In genomic region chr1:9588551-9589143, GRCh38 we compare ENCODE assay signal across 8 cellular contexts. TPM values are rescaled to one million over a fixed set of nuclear protein-coding genes. Genes with fewer than 3 reads are reported as not detected.
DNase-seq lines count a peak whose midpoint lies in the region; ATAC-seq and TF ChIP-seq lines count a peak whose summit lies in the region.

TSS of gene TMEM201 (plus strand) at chr1:9588911. CDS start at chr1:9588931, 20 bp downstream.

- WGBS in heart left ventricle, 4 donors: 0 to 1% (median 0%) methylated on average over 11 to 94 of the region's 94 CpGs

- peak within 1 kb of the TSS; percentile 87 for H3K4me3 ChIP-seq in NB4 (ENCODE audit: low read depth, low read length)
- peak within 1 kb of the TSS; percentile 64 to 90 (median 78) for H3K4me3 ChIP-seq in heart left ventricle
- H3K4me3 ChIP-seq in upper lobe of right lung: peak within 1 kb of the TSS; percentile 65

- peak within 1 kb of the TSS; percentile 87 for H3K4me3 Mint-ChIP-seq in activated naive CD8-positive, alpha-beta T cell treated with anti-CD3 and anti-CD28 coated beads, Interleukin-2, amount 50 U/mL, for 24 hours

- CTCF ChIA-PET in GM10248 (lab: Yijun Ruan, JAX): interaction anchor here (0.7 to 1.8 kb wide), 12 partner anchors 9 to 280 kb away, joined by 3 to 11 read pairs (median 5); no protein-coding TSS in a partner anchor

- peaks cover 6% of the 10 kb centered on the region for H3K36me3 Mint-ChIP-seq in activated naive CD8-positive, alpha-beta T cell treated with anti-CD3 and anti-CD28 coated beads, Interleukin-2, amount 50 U/mL, for 24 hours (ENCODE audit: low read depth)

- H3K9me3 Mint-ChIP-seq in activated naive CD8-positive, alpha-beta T cell treated with anti-CD3 and anti-CD28 coated beads, Interleukin-2, amount 50 U/mL, for 24 hours: no peaks in the 10 kb centered on the region

- H3K27me3 ChIP-seq in heart left ventricle (no peaks in the 10 kb centered on the region), upper lobe of right lung (no peaks in the 10 kb centered on the region)

- intact Hi-C loops in heart left ventricle (cut with DNase I): loop anchor here in 3 of 10 donors (1.0 to 2.0 kb wide), 2 partner anchors 33 to 50 kb away; partner anchors contain the start of gene SLC25A33 (in 1 of the 3)
- intact Hi-C loops in posterior vena cava (cut with DNase I): no loop called here
- intact Hi-C loops in upper lobe of right lung (cut with DNase I): no loop called here

- ATAC-seq in HG02571 (IDR thresholded peaks at IDR 0.05; ENCODE audit: unreplicated experiment) (peak; percentile 70), heart left ventricle (peak; percentile 66 to 92 (median 86)), upper lobe of right lung (peak; percentile 98)
- ATAC-seq in activated naive CD8-positive, alpha-beta T cell treated with anti-CD3 and anti-CD28 coated beads, Interleukin-2, amount 50 U/mL, for 24 hours: peak; percentile 82

- peaks cover 39% of the 10 kb centered on the region for H3K4me1 Mint-ChIP-seq in activated naive CD8-positive, alpha-beta T cell treated with anti-CD3 and anti-CD28 coated beads, Interleukin-2, amount 50 U/mL, for 24 hours

- no peaks in the 10 kb centered on the region for H3K27me3 Mint-ChIP-seq in activated naive CD8-positive, alpha-beta T cell treated with anti-CD3 and anti-CD28 coated beads, Interleukin-2, amount 50 U/mL, for 24 hours

- H3K27ac ChIP-seq in heart left ventricle (peak within 1 kb of the TSS in 11 of 12 donors; percentile 23 to 86 (median 60)), upper lobe of right lung (peak within 1 kb of the TSS; percentile 60)

- H3K36me3 ChIP-seq in heart left ventricle (no peaks in the 10 kb centered on the region), upper lobe of right lung (no peaks in the 10 kb centered on the region)

- H3K9me3 ChIP-seq in heart left ventricle (no peaks in the 10 kb centered on the region), upper lobe of right lung (no peaks in the 10 kb centered on the region)

- H3K27ac Mint-ChIP-seq in activated naive CD8-positive, alpha-beta T cell treated with anti-CD3 and anti-CD28 coated beads, Interleukin-2, amount 50 U/mL, for 24 hours: peak within 1 kb of the TSS; percentile 76

- TF ChIP-seq CTCF in GM10248 (IDR thresholded peaks at IDR 0.05; ENCODE audit: control extremely low read depth, extremely low read depth, low read depth, missing control alignments) (peak; percentile 82), NB4 (IDR thresholded peaks at IDR 0.05; ENCODE audit: low read depth, low read length) (no peak), heart left ventricle (IDR thresholded peaks at IDR 0.05) (peak; percentile 61 to 98 (median 92)), upper lobe of right lung (IDR thresholded peaks at IDR 0.05) (peak; percentile 74)

- peak; percentile 97 for DNase-seq in GM10248 (ENCODE audit: extremely low spot score)
- DNase-seq in NB4 (ENCODE audit: low read depth): peak; percentile 92
- peak; percentile 84 for DNase-seq in SW480 (ENCODE audit: low spot score)
- DNase-seq in activated naive CD8-positive, alpha-beta T cell treated with anti-CD3 and anti-CD28 coated beads, Interleukin-2, amount 50 U/mL, for 24 hours: peak; percentile 97
- DNase-seq in heart left ventricle: peak; percentile 94 to 97 (median 95)
- DNase-seq in posterior vena cava (ENCODE audit: low spot score): peak; percentile 97
- DNase-seq in upper lobe of right lung: peak; percentile 97

- TF ChIP-seq POLR2A in NB4 (IDR thresholded peaks at IDR 0.05; ENCODE audit: extremely low read depth, insufficient read length) (peak; percentile 50), heart left ventricle (IDR thresholded peaks at IDR 0.05) (peak in 1 of 2 donors; percentile 35)

- H3K4me1 ChIP-seq in heart left ventricle (peaks cover 0 to 54% (median 44%) of the 10 kb centered on the region in 12 donors), upper lobe of right lung (peaks cover 23% of the 10 kb centered on the region)

- POLR2A ChIA-PET in GM10248 (lab: Yijun Ruan, JAX): no interaction called here

RNA-seq across cellular contexts. Expression of gene TMEM201, which starts in this region (rescaled TPM):
- total RNA-seq in heart left ventricle (10 to 100 TPM; 16.0 to 24.8 (median 18.5) TPM), posterior vena cava (1 to 10 TPM; 6.1 to 6.9 TPM), upper lobe of right lung (8.5 TPM)
- polyA plus RNA-seq in heart left ventricle: 10 to 100 TPM; 13.1 to 22.9 TPM

Comparison
In these comparisons a context has a peak if more than half of its experiments do, and no peak if none do; other contexts are left out.
1. Peak in every context shown above with its lines: DNase-seq, ATAC-seq, H3K4me3 ChIP-seq and H3K27ac ChIP-seq.